10 cellular contexts compared by ENCODE assay signal in genomic region chr17:75325827-75326586, GRCh38. TPM values are rescaled to one million over a fixed set of nuclear protein-coding genes. Genes with fewer than 3 reads are reported as not detected.
DNase-seq lines count a peak whose midpoint lies in the region; ATAC-seq and TF ChIP-seq lines count a peak whose summit lies in the region.
"Had no signal": no experiment of that assay in that cellular context is flagged by ENCODE, and none has a peak within 500 bp of the region (broad histone marks: within the 10 kb centered on the region; RNA-seq: fewer than 3 reads in every experiment).

No MANE protein-coding gene starts in this region.

- H3K4me1 Mint-ChIP-seq in endothelial cell (ENCODE audit: unreplicated experiment) (peaks cover 20% of the 10 kb centered on the region), osteocyte (ENCODE audit: unreplicated experiment) (peaks cover 6% of the 10 kb centered on the region)

- no peaks in the 10 kb centered on the region for H4K20me1 ChIP-seq in OCI-LY1 (ENCODE audit: insufficient read depth, low read length)

- H3K36me3 Mint-ChIP-seq in endothelial cell (ENCODE audit: low read depth, unreplicated experiment): no peaks in the 10 kb centered on the region
- peaks cover 23% of the 10 kb centered on the region for H3K36me3 Mint-ChIP-seq in osteocyte (ENCODE audit: unreplicated experiment)

- H3K9me2 ChIP-seq in OCI-LY1 (ENCODE audit: low read depth, low read length): no peaks in the 10 kb centered on the region

- no peak for ATAC-seq in GM18517 (IDR thresholded peaks at IDR 0.05; ENCODE audit: unreplicated experiment)
- no peak for ATAC-seq in HG03175 (IDR thresholded peaks at IDR 0.05; ENCODE audit: unreplicated experiment)

- H3K27ac Mint-ChIP-seq in endothelial cell (ENCODE audit: unreplicated experiment) (peak overlapping the region; percentile 89), osteocyte (ENCODE audit: unreplicated experiment) (peak overlapping the region; percentile 27)

- H3K27me3 Mint-ChIP-seq in endothelial cell (ENCODE audit: unreplicated experiment) (peaks cover 2% of the 10 kb centered on the region), osteocyte (ENCODE audit: unreplicated experiment) (no peaks in the 10 kb centered on the region)

- H3K79me2 ChIP-seq in OCI-LY1 (ENCODE audit: insufficient read depth, low read length): peaks cover 9% of the 10 kb centered on the region; the same call in 1 of the 2 replicates

- H3K4me3 Mint-ChIP-seq in endothelial cell (ENCODE audit: unreplicated experiment) (peak overlapping the region; percentile 50), osteocyte (ENCODE audit: unreplicated experiment) (no peak overlapping the region)

- no peak overlapping the region for H2AFZ ChIP-seq in OCI-LY1 (ENCODE audit: low read length)

- 0 out of 2 replicates have a peak, but pooled peaks cover 4% of the 10 kb centered on the region for H3F3A ChIP-seq in OCI-LY1 (ENCODE audit: insufficient read depth, low read length)

- peaks cover 15% of the 10 kb centered on the region for H3K4me1 ChIP-seq in OCI-LY1 (ENCODE audit: insufficient read depth, low read length, severe bottlenecking)

- H3K9me3 Mint-ChIP-seq in endothelial cell (ENCODE audit: unreplicated experiment) (no peaks in the 10 kb centered on the region), osteocyte (ENCODE audit: unreplicated experiment) (no peaks in the 10 kb centered on the region)

- DNase-seq in ELF-1 (ENCODE audit: low read depth, low spot score): peak; percentile 69
- no peak for DNase-seq in endothelial cell (ENCODE audit: low spot score)
- no peak for DNase-seq in osteocyte (ENCODE audit: extremely low spot score, unreplicated experiment)
- no peak for DNase-seq in NCI-H2029 (lab: John Stamatoyannopoulos, UW)
- no peak for DNase-seq in stimulated activated CD4-positive, alpha-beta T cell treated with anti-CD3 and anti-CD28 coated beads, Interleukin-1b, Interleukin-23, amount 100 ng/mL, for 48 hours
- DNase-seq: SW 1271 had no signal

- no peak overlapping the region for H3K4me3 ChIP-seq in OCI-LY1 (ENCODE audit: low read depth, low read length, poor library complexity, severe bottlenecking)
- H3K4me3 ChIP-seq: vagina had no signal

- H3K9ac ChIP-seq in OCI-LY1 (ENCODE audit: low read length): no peak overlapping the region

- no peaks in the 10 kb centered on the region for H3K9me3 ChIP-seq in OCI-LY1 (ENCODE audit: low read length)
- H3K9me3 ChIP-seq: vagina had no signal

- H3K27ac ChIP-seq in OCI-LY1 (ENCODE audit: low read depth, low read length, poor library complexity, severe bottlenecking): peak overlapping the region; percentile 51
- H3K27ac ChIP-seq: vagina had no signal

- H3K4me2 ChIP-seq in OCI-LY1 (ENCODE audit: low read length): no peak overlapping the region

- H3K36me3 ChIP-seq in OCI-LY1 (ENCODE audit: insufficient read depth, low read length): peaks cover 61% of the 10 kb centered on the region

- no peak for TF ChIP-seq CTCF in OCI-LY1 (IDR thresholded peaks at IDR 0.05; ENCODE audit: low read length)
- no peak for TF ChIP-seq CTCF in endothelial cell (IDR thresholded peaks at IDR 0.05; ENCODE audit: unreplicated experiment)
- no peak for TF ChIP-seq CTCF in osteocyte (IDR thresholded peaks at IDR 0.05)

- no peaks in the 10 kb centered on the region for H3K27me3 ChIP-seq in OCI-LY1 (ENCODE audit: insufficient read depth, low read length)
- H3K27me3 ChIP-seq: vagina had no signal

RNA-seq across cellular contexts. Expression of gene SLC25A19, which starts 36.8 kb away (rescaled TPM):
- 2.9 TPM for total RNA-seq in endothelial cell (ENCODE audit: unreplicated experiment)
- total RNA-seq in osteocyte: 8.6 and 12.3 TPM in 2 replicates

RNA-seq across cellular contexts. Expression of gene MIF4GD, which starts 55.0 kb away (rescaled TPM):
- 15.7 TPM for total RNA-seq in endothelial cell (ENCODE audit: unreplicated experiment)
- total RNA-seq in osteocyte: 25.4 and 27.9 TPM in 2 replicates
